ENCODE assay signal across 1 cellular context in genomic region chr10:75261813-75262725, GRCh38.
TF ChIP-seq lines count a peak whose summit lies in the region.

No MANE protein-coding gene starts in this region.

TF ChIP-seq in K562, 482 proteins besides CTCF, POLR2A, EP300 and RAD21:
- TF ChIP-seq MBD1 (CRISPR knock-in tag; IDR thresholded peaks at IDR 0.05), result no peak
- TF ChIP-seq RFX7 (CRISPR knock-in tag; IDR thresholded peaks at IDR 0.05), result no peak
- TF ChIP-seq GTF2E2 (tag; IDR thresholded peaks at IDR 0.05), result no peak
- 0 out of 2 replicates have a peak, but pooled peaks have one; percentile 40 for TF ChIP-seq ATF3 (IDR thresholded peaks at IDR 0.05)
- no peak for TF ChIP-seq ATF3 (CRISPR knock-in tag; conservative IDR thresholded peaks at IDR 0.05)
- no peak for TF ChIP-seq ZBTB5 (IDR thresholded peaks at IDR 0.05)
- TF ChIP-seq FOSL1 (tag; conservative IDR thresholded peaks at IDR 0.05), result peak; percentile 41; the same call in 1 of the 2 replicates
- no peak for TF ChIP-seq NR4A1 (CRISPR knock-in tag; IDR thresholded peaks at IDR 0.05)
- no peak for TF ChIP-seq NR4A1 (tag; IDR thresholded peaks at IDR 0.05)
- TF ChIP-seq PBX2 (CRISPR knock-in tag; IDR thresholded peaks at IDR 0.05; ENCODE audit: low read depth), result no peak
- 0 out of 2 replicates have a peak, but pooled peaks have one; percentile 8 for TF ChIP-seq PBX2 (tag; conservative IDR thresholded peaks at IDR 0.05; ENCODE audit: low read depth)
- TF ChIP-seq ZNF217 (CRISPR knock-in tag; IDR thresholded peaks at IDR 0.05), result no peak
- no peak for TF ChIP-seq PCBP1 (IDR thresholded peaks at IDR 0.05; ENCODE audit: low read depth, low read length, poor library complexity, severe bottlenecking)
- TF ChIP-seq CBFA2T3 (IDR thresholded peaks at IDR 0.05), result peak; percentile 41
- TF ChIP-seq ZNF280B (CRISPR knock-in tag; IDR thresholded peaks at IDR 0.05), result no peak
- no peak for TF ChIP-seq ZNF263 (CRISPR knock-in tag; IDR thresholded peaks at IDR 0.05; ENCODE audit: borderline replicate concordance)
- no peak for TF ChIP-seq ZNF584 (CRISPR knock-in tag; IDR thresholded peaks at IDR 0.05; ENCODE audit: low read depth)
- TF ChIP-seq BCOR (IDR thresholded peaks at IDR 0.05), result peak; percentile 54; the same call in 1 of the 2 replicates
- TF ChIP-seq PURB (CRISPR knock-in tag; IDR thresholded peaks at IDR 0.05; ENCODE audit: low read depth), result no peak
- no peak for TF ChIP-seq ZZZ3 (IDR thresholded peaks at IDR 0.05)
- no peak for TF ChIP-seq POLR2AphosphoS5 (IDR thresholded peaks at IDR 0.05; ENCODE audit: control insufficient read depth, insufficient read depth, low read depth, low read length)
- no peak for TF ChIP-seq ZNF197 (CRISPR knock-in tag; IDR thresholded peaks at IDR 0.05; ENCODE audit: low read depth)
- no peak for TF ChIP-seq IFI16 (CRISPR knock-in tag; IDR thresholded peaks at IDR 0.05)
- TF ChIP-seq JUND (IDR thresholded peaks at IDR 0.05; ENCODE audit: borderline replicate concordance, low read depth, low read length), result peak; percentile 57; the same call in 1 of the 2 replicates
- peak; percentile 45; the same call in 1 of the 3 replicates for TF ChIP-seq JUND (tag; IDR thresholded peaks at IDR 0.05; ENCODE audit: borderline replicate concordance, low read depth, low read length)
- TF ChIP-seq ZNF316 (IDR thresholded peaks at IDR 0.05), result no peak
- no peak for TF ChIP-seq MCM7 (IDR thresholded peaks at IDR 0.05)
